In the genomic region with DNA sequence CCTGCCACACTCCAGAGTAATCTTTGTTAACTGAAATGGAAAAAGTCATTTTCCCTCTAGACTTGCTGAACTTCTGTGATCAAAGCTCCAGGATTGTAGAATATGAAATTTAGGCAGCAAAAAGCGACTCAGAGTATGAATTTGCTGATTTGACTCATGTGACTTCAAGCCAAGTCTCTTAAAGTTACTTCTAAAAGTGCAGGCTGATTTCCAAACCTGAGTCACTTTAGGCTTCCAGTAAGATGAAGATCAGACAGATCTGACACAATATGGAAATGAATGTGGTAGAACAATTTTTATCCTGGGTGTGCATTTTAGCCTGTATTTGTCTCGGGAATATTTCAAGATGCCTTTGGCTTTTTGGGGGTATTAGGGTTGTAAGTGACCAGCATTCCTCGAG, we compare ENCODE assay signal across 1 cellular context.
TF ChIP-seq lines count a peak whose summit lies in the region.

No MANE protein-coding gene starts in this region.

TF ChIP-seq in SK-N-SH, 30 proteins besides CTCF, POLR2A, EP300 and RAD21 (continued from another document):
- no peak for TF ChIP-seq MEF2A (IDR thresholded peaks at IDR 0.05; ENCODE audit: borderline replicate concordance, low read depth)
